In the genomic region with DNA sequence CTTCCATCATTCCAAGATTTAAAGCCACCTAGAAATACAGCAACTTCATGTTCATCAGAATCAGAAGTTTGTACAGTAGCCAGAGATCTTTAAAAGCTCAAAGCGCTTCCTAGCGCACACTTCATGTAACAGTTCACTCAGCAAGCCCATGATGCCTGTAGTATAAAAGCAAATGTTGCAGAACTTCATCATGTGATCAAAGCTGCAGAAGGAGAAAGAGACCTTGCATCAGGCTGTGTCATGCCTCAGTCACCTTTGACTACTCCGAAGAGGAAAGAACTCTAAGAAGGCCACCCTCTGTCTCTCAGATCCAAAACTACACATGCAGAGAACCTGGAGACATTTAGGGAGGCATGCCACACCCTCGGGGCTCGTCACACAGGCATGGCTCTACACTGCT, we compare ENCODE assay signal across 27 cellular contexts.
"Had no signal": no experiment of that assay in that cellular context is flagged by ENCODE, and none has a peak within 500 bp of the region (broad histone marks: within the 10 kb centered on the region; RNA-seq: fewer than 3 reads in every experiment).

No MANE protein-coding gene starts in this region.

- H3K36me3 ChIP-seq: colonic mucosa, heart right ventricle, left ventricle myocardium inferior, ovary, vagina, WERI-Rb-1 had no signal

- FAIRE-seq: endometrium, TTC549 had no signal

- ATAC-seq: activated CD4-positive, CD25-positive, alpha-beta regulatory T cell treated with anti-CD3 and anti-CD28 coated beads, Interleukin-2, amount 50 U/mL, for 24 hours; activated naive CD8-positive, alpha-beta T cell treated with anti-CD3 and anti-CD28 coated beads, Interleukin-2, amount 50 U/mL, for 24 hours; heart right ventricle; mucosa of descending colon; sciatic nerve; stimulated activated effector memory CD8-positive, alpha-beta T cell treated with anti-CD3 and anti-CD28 coated beads, Interleukin-12 subunit alpha, Interleukin-12 subunit beta, amount 100 ng/mL, for 72 hours had no signal

- H3K4me1 ChIP-seq: colonic mucosa, left ventricle myocardium inferior, vagina had no signal

- H3K4me3 ChIP-seq: colonic mucosa, heart right ventricle, left ventricle myocardium inferior, mucosa of descending colon, ovary, skin epidermis, vagina had no signal

- H3K9me3 ChIP-seq: colonic mucosa, mucosa of descending colon, ovary, vagina had no signal

- H3K27me3 ChIP-seq: colonic mucosa, heart right ventricle, ovary, vagina had no signal

- DNase-seq: activated CD4-positive, alpha-beta T cell treated with anti-CD3 and anti-CD28 coated beads for 48 hours; activated CD4-positive, alpha-beta T cell treated with anti-CD3 and anti-CD28 coated beads, Interleukin-2, amount 50 U/mL, for 48 hours; activated CD8-positive, alpha-beta memory T cell treated with anti-CD3 and anti-CD28 coated beads, Interleukin-2, amount 50 U/mL, for 4 hours; activated gamma-delta T cell treated with Interleukin-2 at 50 U/mL for 16 hours; activated naive CD8-positive, alpha-beta T cell treated with anti-CD3 and anti-CD28 coated beads, Interleukin-2, amount 50 U/mL, for 24 hours; activated T-cell treated with anti-CD3 and anti-CD28 coated beads, Interleukin-2, amount 50 U/mL, for 1 hour; amygdala; cerebellar nuclear complex; colonic mucosa; effector CD8-positive, alpha-beta T cell; erythroblast; heart right ventricle; left ventricle myocardium inferior; mucosa of descending colon; ovary; retina; stimulated activated CD4-positive, alpha-beta T cell treated with anti-CD3 and anti-CD28 coated beads, Interleukin-12 subunit alpha, Interleukin-12 subunit beta, amount 100 ng/mL, for 4 hours; stimulated activated CD4-positive, alpha-beta T cell treated with anti-CD3 and anti-CD28 coated beads, Interleukin-4, amount 100 ng/mL, for 24 hours; T-helper 1 cell; WERI-Rb-1 had no signal

- H3K27ac ChIP-seq: colonic mucosa, heart right ventricle, left ventricle myocardium inferior, ovary, skin epidermis, vagina, WERI-Rb-1 had no signal
